ENCODE assay signal across 23 cellular contexts in genomic region chr12:42583017-42583416, GRCh38. TPM values are rescaled to one million over a fixed set of nuclear protein-coding genes. Genes with fewer than 3 reads are reported as not detected.
"Had no signal": no experiment of that assay in that cellular context is flagged by ENCODE, and none has a peak within 500 bp of the region (broad histone marks: within the 10 kb centered on the region; RNA-seq: fewer than 3 reads in every experiment).

No MANE protein-coding gene starts in this region.

- H3K9me3 ChIP-seq: left lung, pancreas, right lobe of liver, thoracic aorta had no signal

- H3K36me3 ChIP-seq: left lung, pancreas, right lobe of liver, thoracic aorta had no signal

- H3K36me3 Mint-ChIP-seq: activated naive CD4-positive, alpha-beta T cell treated with anti-CD3 and anti-CD28 coated beads, Interleukin-2, amount 50 U/mL, for 72 hours; natural killer cell treated with Interleukin-12 subunit alpha and Interleukin-12 subunit beta and Interleukin-15 and Interleukin-18, amount 100 ng/mL, for 72 hours; type B pancreatic cell had no signal

- H3K27me3 ChIP-seq: pancreas, right lobe of liver had no signal

- H3K4me3 Mint-ChIP-seq: activated CD8-positive, alpha-beta T cell treated with anti-CD3 and anti-CD28 coated beads, Interleukin-2, amount 10 ng/mL, durations not matched to agents 7 days and 5 days; activated T-helper 17 cell treated with anti-CD3 and anti-CD28 coated beads, Interleukin-2, amount 50 U/mL, for 72 hours; endodermal cell; natural killer cell treated with Interleukin-12 subunit alpha and Interleukin-12 subunit beta and Interleukin-15 and Interleukin-18, amount 100 ng/mL, for 72 hours; type B pancreatic cell had no signal

- DNase-seq: activated CD4-positive, alpha-beta T cell treated with anti-CD3 and anti-CD28 coated beads for 1 hour; activated CD4-positive, alpha-beta T cell treated with anti-CD3 and anti-CD28 coated beads, Interleukin-2, amount 50 U/mL, for 1 hour; activated CD8-positive, alpha-beta T cell treated with anti-CD3 and anti-CD28 coated beads, Interleukin-2, amount 10 ng/mL, durations not matched to agents 7 days and 5 days; activated T-cell treated with anti-CD3 and anti-CD28 coated beads, Interleukin-2, amount 50 U/mL, for 1 hour; aorta; endodermal cell; kidney; left lung; mammary epithelial cell; pancreas; right lobe of liver; small intestine; stimulated activated CD4-positive, alpha-beta T cell treated with anti-CD3 and anti-CD28 coated beads, Interleukin-15, amount 100 ng/mL, for 24 hours; stimulated activated CD4-positive, alpha-beta T cell treated with anti-CD3 and anti-CD28 coated beads, Interleukin-2, amount 100 ng/mL, for 48 hours; stimulated activated naive CD4-positive, alpha-beta T cell; T-helper 9 cell had no signal

- ATAC-seq: activated CD8-positive, alpha-beta T cell treated with anti-CD3 and anti-CD28 coated beads, Interleukin-2, amount 10 ng/mL, durations not matched to agents 7 days and 5 days; activated naive CD4-positive, alpha-beta T cell treated with anti-CD3 and anti-CD28 coated beads, Interleukin-2, amount 50 U/mL, for 72 hours; activated T-helper 17 cell treated with anti-CD3 and anti-CD28 coated beads, Interleukin-2, amount 50 U/mL, for 72 hours; left lung; natural killer cell treated with Interleukin-12 subunit alpha and Interleukin-12 subunit beta and Interleukin-15 and Interleukin-18, amount 100 ng/mL, for 72 hours; pancreas; right lobe of liver had no signal

- H3K4me1 Mint-ChIP-seq: activated T-helper 17 cell treated with anti-CD3 and anti-CD28 coated beads, Interleukin-2, amount 50 U/mL, for 72 hours had no signal

- H3K27ac ChIP-seq: coronary artery, epithelial cell of prostate, pancreas, right lobe of liver had no signal

- FAIRE-seq: kidney, pancreas, small intestine had no signal

- H3K4me3 ChIP-seq: coronary artery, left lung, pancreas, right lobe of liver, thoracic aorta had no signal

- H3K9me3 Mint-ChIP-seq: activated naive CD4-positive, alpha-beta T cell treated with anti-CD3 and anti-CD28 coated beads, Interleukin-2, amount 50 U/mL, for 72 hours; activated T-helper 17 cell treated with anti-CD3 and anti-CD28 coated beads, Interleukin-2, amount 50 U/mL, for 72 hours; endodermal cell; natural killer cell treated with Interleukin-12 subunit alpha and Interleukin-12 subunit beta and Interleukin-15 and Interleukin-18, amount 100 ng/mL, for 72 hours; type B pancreatic cell had no signal

- H3K4me1 ChIP-seq: right lobe of liver had no signal

- H3K27ac Mint-ChIP-seq: activated CD8-positive, alpha-beta T cell treated with anti-CD3 and anti-CD28 coated beads, Interleukin-2, amount 10 ng/mL, durations not matched to agents 7 days and 5 days; activated naive CD4-positive, alpha-beta T cell treated with anti-CD3 and anti-CD28 coated beads, Interleukin-2, amount 50 U/mL, for 72 hours; activated T-helper 17 cell treated with anti-CD3 and anti-CD28 coated beads, Interleukin-2, amount 50 U/mL, for 72 hours; endodermal cell; natural killer cell treated with Interleukin-12 subunit alpha and Interleukin-12 subunit beta and Interleukin-15 and Interleukin-18, amount 100 ng/mL, for 72 hours; type B pancreatic cell had no signal

RNA-seq across cellular contexts. Expression of gene PRICKLE1, which starts 6.5 kb away (rescaled TPM):
- total RNA-seq: activated naive CD4-positive, alpha-beta T cell treated with anti-CD3 and anti-CD28 coated beads, Interleukin-2, amount 50 U/mL, for 72 hours; activated T-helper 17 cell treated with anti-CD3 and anti-CD28 coated beads, Interleukin-2, amount 50 U/mL, for 72 hours; natural killer cell treated with Interleukin-12 subunit alpha and Interleukin-12 subunit beta and Interleukin-15 and Interleukin-18, amount 100 ng/mL, for 72 hours had no signal
